1 cellular context compared by ENCODE assay signal in genomic region chr6:41779793-41780622, GRCh38.
A peak's percentile ranks its signal among the peaks of the same experiment; 100 is the strongest.
TF ChIP-seq lines count a peak whose summit lies in the region.

A gene with protein sequence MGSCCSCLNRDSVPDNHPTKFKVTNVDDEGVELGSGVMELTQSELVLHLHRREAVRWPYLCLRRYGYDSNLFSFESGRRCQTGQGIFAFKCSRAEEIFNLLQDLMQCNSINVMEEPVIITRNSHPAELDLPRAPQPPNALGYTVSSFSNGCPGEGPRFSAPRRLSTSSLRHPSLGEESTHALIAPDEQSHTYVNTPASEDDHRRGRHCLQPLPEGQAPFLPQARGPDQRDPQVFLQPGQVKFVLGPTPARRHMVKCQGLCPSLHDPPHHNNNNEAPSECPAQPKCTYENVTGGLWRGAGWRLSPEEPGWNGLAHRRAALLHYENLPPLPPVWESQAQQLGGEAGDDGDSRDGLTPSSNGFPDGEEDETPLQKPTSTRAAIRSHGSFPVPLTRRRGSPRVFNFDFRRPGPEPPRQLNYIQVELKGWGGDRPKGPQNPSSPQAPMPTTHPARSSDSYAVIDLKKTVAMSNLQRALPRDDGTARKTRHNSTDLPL (minus strand): TSS chr6:41779900. CDS start chr6:41776987, 2,913 bp downstream.

TF ChIP-seq in HepG2, 621 proteins besides CTCF, POLR2A, EP300 and RAD21 (continued from another document and continues in another):
- 0 out of 2 replicates have a peak, but pooled peaks have one; percentile 66 for TF ChIP-seq ZNF414 (CRISPR knock-in tag; IDR thresholded peaks at IDR 0.05)
- no peak for TF ChIP-seq PAF1 (CRISPR knock-in tag; IDR thresholded peaks at IDR 0.05)
- peak; percentile 90 for TF ChIP-seq ZZZ3 (CRISPR knock-in tag; IDR thresholded peaks at IDR 0.05; ENCODE audit: borderline replicate concordance)
- peak; percentile 58; the same call in 1 of the 2 replicates for TF ChIP-seq SP2 (CRISPR knock-in tag; IDR thresholded peaks at IDR 0.05)
- TF ChIP-seq TSC22D2 (CRISPR knock-in tag; IDR thresholded peaks at IDR 0.05; ENCODE audit: borderline replicate concordance), result peak; percentile 34; the same call in 1 of the 2 replicates
- TF ChIP-seq JUN (CRISPR knock-in tag; IDR thresholded peaks at IDR 0.05), result peak; percentile 18; the same call in 1 of the 2 replicates
- TF ChIP-seq ZNF710 (CRISPR knock-in tag; IDR thresholded peaks at IDR 0.05; ENCODE audit: borderline replicate concordance), result no peak
- TF ChIP-seq ZNF251 (CRISPR knock-in tag; IDR thresholded peaks at IDR 0.05), result no peak
- no peak for TF ChIP-seq EED (CRISPR knock-in tag; IDR thresholded peaks at IDR 0.05)
- peak; percentile 57 for TF ChIP-seq ZNF883 (CRISPR knock-in tag; IDR thresholded peaks at IDR 0.05; ENCODE audit: not compliant biosample characterization)
- TF ChIP-seq ZNF343 (CRISPR knock-in tag; IDR thresholded peaks at IDR 0.05), result peak; percentile 78; the same call in 1 of the 2 replicates
- TF ChIP-seq TBL1XR1 (IDR thresholded peaks at IDR 0.05; ENCODE audit: borderline replicate concordance, low read length, partially characterized antibody), result peak; percentile 61
- peak; percentile 87; the same call in 2 of the 3 replicates for TF ChIP-seq MXI1 (IDR thresholded peaks at IDR 0.05; ENCODE audit: borderline replicate concordance, low read depth, low read length)
- no peak for TF ChIP-seq ZNF563 (CRISPR knock-in tag; IDR thresholded peaks at IDR 0.05)
- TF ChIP-seq, protein P1, sequence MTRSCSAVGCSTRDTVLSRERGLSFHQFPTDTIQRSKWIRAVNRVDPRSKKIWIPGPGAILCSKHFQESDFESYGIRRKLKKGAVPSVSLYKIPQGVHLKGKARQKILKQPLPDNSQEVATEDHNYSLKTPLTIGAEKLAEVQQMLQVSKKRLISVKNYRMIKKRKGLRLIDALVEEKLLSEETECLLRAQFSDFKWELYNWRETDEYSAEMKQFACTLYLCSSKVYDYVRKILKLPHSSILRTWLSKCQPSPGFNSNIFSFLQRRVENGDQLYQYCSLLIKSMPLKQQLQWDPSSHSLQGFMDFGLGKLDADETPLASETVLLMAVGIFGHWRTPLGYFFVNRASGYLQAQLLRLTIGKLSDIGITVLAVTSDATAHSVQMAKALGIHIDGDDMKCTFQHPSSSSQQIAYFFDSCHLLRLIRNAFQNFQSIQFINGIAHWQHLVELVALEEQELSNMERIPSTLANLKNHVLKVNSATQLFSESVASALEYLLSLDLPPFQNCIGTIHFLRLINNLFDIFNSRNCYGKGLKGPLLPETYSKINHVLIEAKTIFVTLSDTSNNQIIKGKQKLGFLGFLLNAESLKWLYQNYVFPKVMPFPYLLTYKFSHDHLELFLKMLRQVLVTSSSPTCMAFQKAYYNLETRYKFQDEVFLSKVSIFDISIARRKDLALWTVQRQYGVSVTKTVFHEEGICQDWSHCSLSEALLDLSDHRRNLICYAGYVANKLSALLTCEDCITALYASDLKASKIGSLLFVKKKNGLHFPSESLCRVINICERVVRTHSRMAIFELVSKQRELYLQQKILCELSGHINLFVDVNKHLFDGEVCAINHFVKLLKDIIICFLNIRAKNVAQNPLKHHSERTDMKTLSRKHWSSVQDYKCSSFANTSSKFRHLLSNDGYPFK (CRISPR knock-in tag; IDR thresholded peaks at IDR 0.05; ENCODE audit: borderline replicate concordance), result peak; percentile 73; the same call in 1 of the 2 replicates
- no peak for TF ChIP-seq PBX3 (CRISPR knock-in tag; IDR thresholded peaks at IDR 0.05; ENCODE audit: borderline replicate concordance)
- no peak for TF ChIP-seq NR1H2 (CRISPR knock-in tag; IDR thresholded peaks at IDR 0.05; ENCODE audit: borderline replicate concordance, low read depth)
- no peak for TF ChIP-seq SMARCE1 (IDR thresholded peaks at IDR 0.05; ENCODE audit: borderline replicate concordance)
- TF ChIP-seq BORCS8-MEF2B (CRISPR knock-in tag; IDR thresholded peaks at IDR 0.05), result peak; percentile 33; the same call in 1 of the 2 replicates
- TF ChIP-seq GRHL1 (CRISPR knock-in tag; conservative IDR thresholded peaks at IDR 0.05), result no peak
- no peak for TF ChIP-seq ZNF20 (CRISPR knock-in tag; IDR thresholded peaks at IDR 0.05)
- TF ChIP-seq SP1 (IDR thresholded peaks at IDR 0.05), result 0 out of 2 replicates have a peak, but pooled peaks have one; percentile 31
- peak; percentile 93 for TF ChIP-seq SP1 (CRISPR knock-in tag; IDR thresholded peaks at IDR 0.05)
- TF ChIP-seq ZNF460 (CRISPR knock-in tag; IDR thresholded peaks at IDR 0.05; ENCODE audit: borderline replicate concordance), result no peak; the same call in 1 of the 2 replicates
- TF ChIP-seq HMG20A (CRISPR knock-in tag; IDR thresholded peaks at IDR 0.05; ENCODE audit: borderline replicate concordance), result peak; percentile 41; the same call in 1 of the 2 replicates
- no peak for TF ChIP-seq ZEB1 (IDR thresholded peaks at IDR 0.05; ENCODE audit: insufficient replicate concordance, low read depth)
- TF ChIP-seq SP5 (CRISPR knock-in tag; IDR thresholded peaks at IDR 0.05; ENCODE audit: borderline replicate concordance, low read depth), result peak; percentile 91
- no peak for TF ChIP-seq ZNF530 (CRISPR knock-in tag; IDR thresholded peaks at IDR 0.05; ENCODE audit: low read depth)
- 0 out of 2 replicates have a peak, but pooled peaks have one; percentile 19 for TF ChIP-seq MYNN (CRISPR knock-in tag; IDR thresholded peaks at IDR 0.05; ENCODE audit: low read depth)
- TF ChIP-seq ZNF543 (CRISPR knock-in tag; IDR thresholded peaks at IDR 0.05), result peak; percentile 62; the same call in 1 of the 2 replicates
- TF ChIP-seq ZSCAN31 (CRISPR knock-in tag; IDR thresholded peaks at IDR 0.05; ENCODE audit: low read depth), result peak; percentile 93
- TF ChIP-seq NCOA5 (CRISPR knock-in tag; IDR thresholded peaks at IDR 0.05), result no peak
- peak; percentile 78; the same call in 1 of the 2 replicates for TF ChIP-seq ZBTB7A (CRISPR knock-in tag; IDR thresholded peaks at IDR 0.05)
- TF ChIP-seq ZFP36 (IDR thresholded peaks at IDR 0.05; ENCODE audit: borderline replicate concordance, low read depth, low read length, partially characterized antibody), result no peak
- TF ChIP-seq, protein P2, sequence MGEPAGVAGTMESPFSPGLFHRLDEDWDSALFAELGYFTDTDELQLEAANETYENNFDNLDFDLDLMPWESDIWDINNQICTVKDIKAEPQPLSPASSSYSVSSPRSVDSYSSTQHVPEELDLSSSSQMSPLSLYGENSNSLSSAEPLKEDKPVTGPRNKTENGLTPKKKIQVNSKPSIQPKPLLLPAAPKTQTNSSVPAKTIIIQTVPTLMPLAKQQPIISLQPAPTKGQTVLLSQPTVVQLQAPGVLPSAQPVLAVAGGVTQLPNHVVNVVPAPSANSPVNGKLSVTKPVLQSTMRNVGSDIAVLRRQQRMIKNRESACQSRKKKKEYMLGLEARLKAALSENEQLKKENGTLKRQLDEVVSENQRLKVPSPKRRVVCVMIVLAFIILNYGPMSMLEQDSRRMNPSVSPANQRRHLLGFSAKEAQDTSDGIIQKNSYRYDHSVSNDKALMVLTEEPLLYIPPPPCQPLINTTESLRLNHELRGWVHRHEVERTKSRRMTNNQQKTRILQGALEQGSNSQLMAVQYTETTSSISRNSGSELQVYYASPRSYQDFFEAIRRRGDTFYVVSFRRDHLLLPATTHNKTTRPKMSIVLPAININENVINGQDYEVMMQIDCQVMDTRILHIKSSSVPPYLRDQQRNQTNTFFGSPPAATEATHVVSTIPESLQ (CRISPR knock-in tag; conservative IDR thresholded peaks at IDR 0.05), result no peak
- TF ChIP-seq PATZ1 (CRISPR knock-in tag; IDR thresholded peaks at IDR 0.05), result peak; percentile 82
- peak; percentile 59; the same call in 1 of the 2 replicates for TF ChIP-seq ZSCAN9 (CRISPR knock-in tag; IDR thresholded peaks at IDR 0.05; ENCODE audit: borderline replicate concordance)
- TF ChIP-seq, protein P3, sequence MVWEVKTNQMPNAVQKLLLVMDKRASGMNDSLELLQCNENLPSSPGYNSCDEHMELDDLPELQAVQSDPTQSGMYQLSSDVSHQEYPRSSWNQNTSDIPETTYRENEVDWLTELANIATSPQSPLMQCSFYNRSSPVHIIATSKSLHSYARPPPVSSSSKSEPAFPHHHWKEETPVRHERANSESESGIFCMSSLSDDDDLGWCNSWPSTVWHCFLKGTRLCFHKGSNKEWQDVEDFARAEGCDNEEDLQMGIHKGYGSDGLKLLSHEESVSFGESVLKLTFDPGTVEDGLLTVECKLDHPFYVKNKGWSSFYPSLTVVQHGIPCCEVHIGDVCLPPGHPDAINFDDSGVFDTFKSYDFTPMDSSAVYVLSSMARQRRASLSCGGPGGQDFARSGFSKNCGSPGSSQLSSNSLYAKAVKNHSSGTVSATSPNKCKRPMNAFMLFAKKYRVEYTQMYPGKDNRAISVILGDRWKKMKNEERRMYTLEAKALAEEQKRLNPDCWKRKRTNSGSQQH (CRISPR knock-in tag; IDR thresholded peaks at IDR 0.05; ENCODE audit: low read depth), result no peak
- TF ChIP-seq, protein P4, sequence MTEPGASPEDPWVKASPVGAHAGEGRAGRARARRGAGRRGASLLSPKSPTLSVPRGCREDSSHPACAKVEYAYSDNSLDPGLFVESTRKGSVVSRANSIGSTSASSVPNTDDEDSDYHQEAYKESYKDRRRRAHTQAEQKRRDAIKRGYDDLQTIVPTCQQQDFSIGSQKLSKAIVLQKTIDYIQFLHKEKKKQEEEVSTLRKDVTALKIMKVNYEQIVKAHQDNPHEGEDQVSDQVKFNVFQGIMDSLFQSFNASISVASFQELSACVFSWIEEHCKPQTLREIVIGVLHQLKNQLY (CRISPR knock-in tag; IDR thresholded peaks at IDR 0.05), result peak; percentile 51; the same call in 1 of the 2 replicates
- peak; percentile 82 for TF ChIP-seq ZSCAN29 (CRISPR knock-in tag; conservative IDR thresholded peaks at IDR 0.05)
- TF ChIP-seq JUNB (CRISPR knock-in tag; IDR thresholded peaks at IDR 0.05; ENCODE audit: borderline replicate concordance), result no peak
- TF ChIP-seq ZNF263 (CRISPR knock-in tag; IDR thresholded peaks at IDR 0.05), result no peak
- TF ChIP-seq ZNF333 (CRISPR knock-in tag; IDR thresholded peaks at IDR 0.05; ENCODE audit: borderline replicate concordance), result no peak; the same call in 1 of the 2 replicates
